Comparison of ENCODE assay signal across 16 cellular contexts in genomic region chr6:117837268-117837667, GRCh38.
DNase-seq lines count a peak whose midpoint lies in the region; ATAC-seq and TF ChIP-seq lines count a peak whose summit lies in the region.
"Had no signal": no experiment of that assay in that cellular context is flagged by ENCODE, and none has a peak within 500 bp of the region (broad histone marks: within the 10 kb centered on the region; RNA-seq: fewer than 3 reads in every experiment).

No MANE protein-coding gene starts in this region.

- H2BK120ac ChIP-seq in neuronal stem cell (ENCODE audit: low read depth, low read length), result no peak overlapping the region

- no peak overlapping the region for H3K4me2 ChIP-seq in neuronal stem cell (ENCODE audit: insufficient read depth, low read length, poor library complexity, severe bottlenecking)

- H4K8ac ChIP-seq in neuronal stem cell (ENCODE audit: low read depth, low read length), result no peak overlapping the region

- no peak overlapping the region for H2BK5ac ChIP-seq in neuronal stem cell (ENCODE audit: low read length)

- no peaks in the 10 kb centered on the region for H3K36me3 ChIP-seq in neuronal stem cell (replicated peaks in 1 of 2; ENCODE audit: control insufficient read depth in 2 of 2, insufficient read depth in 2 of 2, low read length in 2 of 2)

- H3K27ac Mint-ChIP-seq in glutamatergic neuron (ENCODE audit: unreplicated experiment), result peak overlapping the region; percentile 17
- H3K27ac Mint-ChIP-seq: B cell; CD4-positive, alpha-beta T cell; HFFc6 had no signal

- no peak overlapping the region for H2AK5ac ChIP-seq in neuronal stem cell (ENCODE audit: low read depth, low read length)

- H3K18ac ChIP-seq in neuronal stem cell (ENCODE audit: low read length), result no peak overlapping the region

- no peaks in the 10 kb centered on the region for H3K9me3 ChIP-seq in neuronal stem cell (replicated peaks in 1 of 2; ENCODE audit: control insufficient read depth in 2 of 2, insufficient read depth in 1 of 2, low read depth in 1 of 2, low read length in 2 of 2)

- DNase-seq in H4 (ENCODE audit: low spot score) (peak; percentile 4), OCI-M1 (lab: John Stamatoyannopoulos, UW) (peak; percentile 13), glutamatergic neuron (no peak), neuronal stem cell (ENCODE audit: low spot score) (no peak), GM19240 (ENCODE audit: insufficient read length, low spot score) (no peak)
- DNase-seq: C1 segment of cervical spinal cord; Calu3; CD4-positive, alpha-beta T cell; DMS 273 treated with DMSO at 0.1 percent for 48 hours; GM23248; HCEC 1CT; HFFc6 had no signal

- no peak overlapping the region for H3K4me3 Mint-ChIP-seq in glutamatergic neuron (ENCODE audit: unreplicated experiment)
- H3K4me3 Mint-ChIP-seq: B cell; CD4-positive, alpha-beta T cell; HFFc6 had no signal

- no peaks in the 10 kb centered on the region for H3K36me3 Mint-ChIP-seq in glutamatergic neuron (ENCODE audit: unreplicated experiment)

- peak overlapping the region; percentile 75 for H2AFZ ChIP-seq in neuronal stem cell (ENCODE audit: low read length)
- H2AFZ ChIP-seq: GM23248 had no signal

- no peaks in the 10 kb centered on the region for H3K4me1 ChIP-seq in neuronal stem cell (ENCODE audit: control insufficient read depth in 2 of 2, insufficient read depth in 1 of 2, low read depth in 1 of 2, low read length in 2 of 2)

- no peaks in the 10 kb centered on the region for H3K27me3 ChIP-seq in neuronal stem cell (ENCODE audit: control insufficient read depth in 3 of 3, insufficient read depth in 3 of 3, low read depth in 1 of 3, low read length in 3 of 3)

- ATAC-seq in HG03139 (IDR thresholded peaks at IDR 0.05; ENCODE audit: unreplicated experiment) (no peak), GM21619 (IDR thresholded peaks at IDR 0.05; ENCODE audit: unreplicated experiment) (no peak)

- no peak overlapping the region for H3K4ac ChIP-seq in neuronal stem cell (ENCODE audit: low read length)

- no peak overlapping the region for H3K14ac ChIP-seq in neuronal stem cell (ENCODE audit: low read length)

- H2BK12ac ChIP-seq in neuronal stem cell (ENCODE audit: low read length), result no peak overlapping the region

- H3K9me3 Mint-ChIP-seq in glutamatergic neuron (ENCODE audit: unreplicated experiment), result peaks cover 2% of the 10 kb centered on the region
- H3K9me3 Mint-ChIP-seq: HFFc6 had no signal

- WGBS in neuronal stem cell (ENCODE audit: extremely low coverage in 2 of 2, insufficient read length in 2 of 2, insufficient replicate concordance in 1 of 2), 2 donors, result no CpG with 5 or more reads among the region's 3 CpGs

- no peaks in the 10 kb centered on the region for H3K79me1 ChIP-seq in neuronal stem cell (ENCODE audit: low read depth, low read length)

- no peak for TF ChIP-seq CTCF in glutamatergic neuron (IDR thresholded peaks at IDR 0.05; ENCODE audit: partially characterized antibody, unreplicated experiment)

- no peak overlapping the region for H4K91ac ChIP-seq in neuronal stem cell (ENCODE audit: low read depth, low read length, poor library complexity)

- no peak overlapping the region for H3K9ac ChIP-seq in neuronal stem cell (ENCODE audit: low read depth, low read length, poor library complexity)
- H3K9ac ChIP-seq: GM23248 had no signal

- no peaks in the 10 kb centered on the region for H3K27me3 Mint-ChIP-seq in glutamatergic neuron (ENCODE audit: unreplicated experiment)
- H3K27me3 Mint-ChIP-seq: B cell had no signal

- no peaks in the 10 kb centered on the region for H3K4me1 Mint-ChIP-seq in glutamatergic neuron (ENCODE audit: low read depth, unreplicated experiment)
- H3K4me1 Mint-ChIP-seq: B cell had no signal

- H2BK15ac ChIP-seq in neuronal stem cell (ENCODE audit: low read length), result no peak overlapping the region

- H3K27ac ChIP-seq in neuronal stem cell (replicated peaks; ENCODE audit: low read length), result no peak overlapping the region
- H3K27ac ChIP-seq: GM23248, HL-60 had no signal

- H3K4me3 ChIP-seq in neuronal stem cell (ENCODE audit: low read length in 2 of 2), result no peak overlapping the region
- H3K4me3 ChIP-seq: GM23248 had no signal

- no peak overlapping the region for H3K23ac ChIP-seq in neuronal stem cell (ENCODE audit: low read depth, low read length, poor library complexity)

Comparison
In these comparisons a context has a peak if more than half of its experiments do, and no peak if none do; other contexts are left out.
1. DNase-seq: peak in H4 (single experiment) and OCI-M1 (single experiment); none in glutamatergic neuron (single experiment), neuronal stem cell (single experiment) and GM19240 (single experiment).